Comparison of ENCODE assay signal across 29 cellular contexts in genomic region chr6:101348816-101349215, GRCh38. TPM values are rescaled to one million over a fixed set of nuclear protein-coding genes. Genes with fewer than 3 reads are reported as not detected.
"Had no signal": no experiment of that assay in that cellular context is flagged by ENCODE, and none has a peak within 500 bp of the region (broad histone marks: within the 10 kb centered on the region; RNA-seq: fewer than 3 reads in every experiment).

No MANE protein-coding gene starts in this region.

- H3K27ac ChIP-seq: ascending aorta, cardiac muscle cell, WERI-Rb-1 had no signal

- H3K9me3 ChIP-seq: ascending aorta had no signal

- DNase-seq: activated CD4-positive, alpha-beta memory T cell treated with anti-CD3 and anti-CD28 coated beads, Interleukin-2, amount 10 ng/mL, durations not matched to agents 7 days and 5 days; activated CD4-positive, alpha-beta T cell treated with anti-CD3 and anti-CD28 coated beads for 1 hour; activated CD4-positive, alpha-beta T cell treated with anti-CD3 and anti-CD28 coated beads for 36 hours; activated CD4-positive, alpha-beta T cell treated with anti-CD3 and anti-CD28 coated beads for 48 hours; activated CD4-positive, alpha-beta T cell treated with anti-CD3 and anti-CD28 coated beads, Interleukin-2, amount 10 ng/mL, durations not matched to agents 7 days and 5 days; activated CD4-positive, alpha-beta T cell treated with anti-CD3 and anti-CD28 coated beads, Interleukin-2, amount 50 U/mL, for 48 hours; activated CD4-positive, CD25-positive, alpha-beta regulatory T cell; activated CD8-positive, alpha-beta memory T cell treated with anti-CD3 and anti-CD28 coated beads for 24 hours; activated CD8-positive, alpha-beta memory T cell treated with anti-CD3 and anti-CD28 coated beads, Interleukin-2, amount 10 ng/mL, durations not matched to agents 7 days and 5 days; activated CD8-positive, alpha-beta memory T cell treated with anti-CD3 and anti-CD28 coated beads, Interleukin-2, amount 50 U/mL, for 48 hours; activated CD8-positive, alpha-beta T cell treated with anti-CD3 and anti-CD28 coated beads, Interleukin-2, amount 10 ng/mL, durations not matched to agents 7 days and 5 days; activated effector memory CD4-positive, alpha-beta T cell treated with Interleukin-2 at 50 U/mL for 16 hours; activated gamma-delta T cell; activated naive CD4-positive, alpha-beta T cell treated with anti-CD3 and anti-CD28 coated beads, Interleukin-2, amount 10 ng/mL, durations not matched to agents 7 days and 5 days; activated naive CD4-positive, alpha-beta T cell treated with Interleukin-2 at 50 U/mL for 16 hours; activated naive CD8-positive, alpha-beta T cell treated with anti-CD3 and anti-CD28 coated beads, Interleukin-2, amount 10 ng/mL, durations not matched to agents 7 days and 5 days; activated naive CD8-positive, alpha-beta T cell treated with anti-CD3 and anti-CD28 coated beads, Interleukin-2, amount 50 U/mL, for 24 hours; activated T-cell treated with anti-CD3 and anti-CD28 coated beads, Interleukin-2, amount 50 U/mL, for 24 hours; activated T-cell treated with anti-CD3 and anti-CD28 coated beads, Interleukin-2, amount 50 U/mL, for 48 hours; SW 1271; T-helper 1 cell; T-helper 2 cell; T-helper 9 cell; WERI-Rb-1 had no signal

- H3K4me3 ChIP-seq: ascending aorta, cardiac muscle cell had no signal

- H3K36me3 ChIP-seq: ascending aorta, cardiac muscle cell, WERI-Rb-1 had no signal

- H3K4me1 ChIP-seq: ascending aorta had no signal

- H3K27me3 ChIP-seq: ascending aorta, cardiac muscle cell had no signal

- ATAC-seq: activated CD4-positive, alpha-beta T cell treated with anti-CD3 and anti-CD28 coated beads for 36 hours; activated CD4-positive, CD25-positive, alpha-beta regulatory T cell treated with anti-CD3 and anti-CD28 coated beads, Interleukin-2, amount 50 U/mL, for 24 hours; activated CD8-positive, alpha-beta memory T cell treated with anti-CD3 and anti-CD28 coated beads, Interleukin-2, amount 10 ng/mL, durations not matched to agents 7 days and 5 days; activated CD8-positive, alpha-beta T cell treated with anti-CD3 and anti-CD28 coated beads, Interleukin-2, amount 10 ng/mL, durations not matched to agents 7 days and 5 days; activated naive CD8-positive, alpha-beta T cell treated with anti-CD3 and anti-CD28 coated beads, Interleukin-2, amount 50 U/mL, for 24 hours; WTC11 had no signal

RNA-seq across cellular contexts. Expression of gene GRIK2, which starts 44.7 kb away (rescaled TPM):
- total RNA-seq: activated CD4-positive, alpha-beta memory T cell treated with anti-CD3 and anti-CD28 coated beads, Interleukin-2, amount 10 ng/mL, durations not matched to agents 7 days and 5 days; activated CD4-positive, alpha-beta T cell treated with anti-CD3 and anti-CD28 coated beads for 36 hours; activated CD4-positive, alpha-beta T cell treated with anti-CD3 and anti-CD28 coated beads, Interleukin-2, amount 10 ng/mL, durations not matched to agents 7 days and 5 days; activated CD8-positive, alpha-beta memory T cell treated with anti-CD3 and anti-CD28 coated beads, Interleukin-2, amount 10 ng/mL, durations not matched to agents 7 days and 5 days; activated CD8-positive, alpha-beta T cell treated with anti-CD3 and anti-CD28 coated beads, Interleukin-2, amount 10 ng/mL, durations not matched to agents 7 days and 5 days; activated T-helper 2 cell treated with anti-CD3 and anti-CD28 coated beads, Interferon-gamma antibody, Interleukin-2, Interleukin-4, amounts not matched to agents 10 μg/mL and 5 μg/mL and 100 μg/mL, durations not matched to agents 14 hours and 24 hours and 36 hours; ascending aorta had no signal
